In the genomic region with DNA sequence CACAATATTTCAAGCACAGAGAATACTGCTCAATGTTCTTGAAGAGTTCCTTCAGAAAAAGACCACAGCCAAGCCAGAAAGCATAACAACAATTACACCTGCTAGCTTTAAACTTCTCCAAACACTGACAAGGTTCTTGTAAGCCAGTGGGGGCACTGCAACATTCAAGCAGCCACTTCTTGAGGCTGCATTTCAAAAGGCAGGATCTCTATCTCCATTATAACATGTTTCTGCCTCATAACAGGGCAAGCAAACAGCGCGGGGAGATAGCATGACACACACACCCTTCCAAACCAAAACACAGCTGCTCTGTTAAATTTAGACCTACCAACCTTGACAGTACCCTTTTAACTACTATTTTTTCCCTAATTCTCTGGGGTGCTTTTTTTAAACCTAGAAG, we compare ENCODE assay signal across 8 cellular contexts. TPM values are rescaled to one million over a fixed set of nuclear protein-coding genes. Genes with fewer than 3 reads are reported as not detected.
DNase-seq lines count a peak whose midpoint lies in the region; ATAC-seq, FAIRE-seq and TF ChIP-seq lines count a peak whose summit lies in the region.

No MANE protein-coding gene starts in this region.

- FAIRE-seq in K562 (lab: Jason Lieb, UNC) = peak; percentile 66

- H3K27ac ChIP-seq in K562 (ENCODE audit: extremely low read depth, low read depth, low read length) = no peak overlapping the region
- no peak overlapping the region for H3K27ac ChIP-seq in right lobe of liver

- H3K4me3 Mint-ChIP-seq in progenitor cell of endocrine pancreas (ENCODE audit: low read depth) = no peak overlapping the region
- H3K4me3 Mint-ChIP-seq in activated T-helper 1 cell treated with anti-CD3 and anti-CD28 coated beads, Interleukin-12 subunit alpha, Interleukin-12 subunit beta, Interleukin-2, Interleukin-4 antibody, amounts not matched to agents 30 ng/mL and 10 ng/mL and 1 ng/mL, durations not matched to agents 14 hours and 24 hours and 36 hours = no peak overlapping the region

- in situ Hi-C loops in K562 (cut with MboI) = no loop called here

- H3K27me3 ChIP-seq in K562 (ENCODE audit: control insufficient read depth in 2 of 2, insufficient read depth in 2 of 2, low read length in 2 of 2) (no peaks in the 10 kb centered on the region), right lobe of liver (no peaks in the 10 kb centered on the region)

- no peak for DNase-seq in GM12864 (ENCODE audit: low read depth)
- DNase-seq in LNCaP clone FGC (ENCODE audit: low read depth) = no peak
- peak in 2 of 4 experiments; percentile 70 to 81 for DNase-seq in K562 (ENCODE audit: extremely low read depth in 1 of 4, low spot score in 3 of 4)
- no peak for DNase-seq in progenitor cell of endocrine pancreas (ENCODE audit: low spot score, unreplicated experiment)
- no peak for DNase-seq in right lobe of liver
- no peak for DNase-seq in COLO668 (lab: John Stamatoyannopoulos, UW; ENCODE audit: unreplicated experiment)
- DNase-seq in activated T-helper 1 cell treated with anti-CD3 and anti-CD28 coated beads, Interleukin-12 subunit alpha, Interleukin-12 subunit beta, Interleukin-2, Interleukin-4 antibody, amounts not matched to agents 30 ng/mL and 10 ng/mL and 1 ng/mL, durations not matched to agents 14 hours and 24 hours and 36 hours (ENCODE audit: low spot score) = no peak

- no peaks in the 10 kb centered on the region for H3K9me3 Mint-ChIP-seq in progenitor cell of endocrine pancreas (ENCODE audit: low read depth)
- H3K9me3 Mint-ChIP-seq in activated T-helper 1 cell treated with anti-CD3 and anti-CD28 coated beads, Interleukin-12 subunit alpha, Interleukin-12 subunit beta, Interleukin-2, Interleukin-4 antibody, amounts not matched to agents 30 ng/mL and 10 ng/mL and 1 ng/mL, durations not matched to agents 14 hours and 24 hours and 36 hours = no peaks in the 10 kb centered on the region

- 5% methylated on average over 2 of the region's 2 CpGs for WGBS in K562 (ENCODE audit: insufficient coverage, low coverage, missing lambda C conversion rate)
- WGBS in right lobe of liver (ENCODE audit: insufficient coverage, low coverage, low lambda C conversion rate, missing lambda C conversion rate) = 80% methylated on average over 1 of the region's 2 CpGs

- BruUV-seq in K562 (replicated peaks; lab: Mats Ljungman, UMichigan) = no TSS peak

- H3K79me2 ChIP-seq in K562 (ENCODE audit: control insufficient read depth, insufficient read depth, low read length) = peaks cover 90% of the 10 kb centered on the region

- H3K4me2 ChIP-seq in K562 (ENCODE audit: insufficient read depth, low read length) = no peak overlapping the region

- H3K27me3 Mint-ChIP-seq in progenitor cell of endocrine pancreas = no peaks in the 10 kb centered on the region
- no peaks in the 10 kb centered on the region for H3K27me3 Mint-ChIP-seq in activated T-helper 1 cell treated with anti-CD3 and anti-CD28 coated beads, Interleukin-12 subunit alpha, Interleukin-12 subunit beta, Interleukin-2, Interleukin-4 antibody, amounts not matched to agents 30 ng/mL and 10 ng/mL and 1 ng/mL, durations not matched to agents 14 hours and 24 hours and 36 hours (ENCODE audit: insufficient read depth)

- POLR2A ChIA-PET in K562 (lab: Yijun Ruan, JAX) = interaction anchor here (0.6 to 1.9 kb wide), 8 partner anchors 9 to 172 kb away, joined by 3 to 8 read pairs (median 4); no protein-coding TSS in a partner anchor

- H3K4me1 ChIP-seq in K562 (replicated peaks in 1 of 2; ENCODE audit: control insufficient read depth in 2 of 2, insufficient read depth in 2 of 2, low read length in 2 of 2) (peaks cover 0 to 16% of the 10 kb centered on the region in 2 experiments; a peak in 2 of 5 replicates), right lobe of liver (peaks cover 0 to 6% (median 3%) of the 10 kb centered on the region in 4 donors)

- TF ChIP-seq POLR2A in K562 (conservative IDR thresholded peaks at IDR 0.05) = no peak
- no peak for TF ChIP-seq POLR2A in right lobe of liver (IDR thresholded peaks at IDR 0.05)

- H3K9me3 ChIP-seq in K562 (replicated peaks; ENCODE audit: control insufficient read depth, insufficient read depth, low read depth, low read length) = no peaks in the 10 kb centered on the region
- no peaks in the 10 kb centered on the region for H3K9me3 ChIP-seq in right lobe of liver

- intact Hi-C loops in K562 (cut with micrococcal nuclease) (no loop called here), right lobe of liver (cut with DNase I) (no loop called here)
- intact Hi-C loops in activated T-helper 1 cell treated with anti-CD3 and anti-CD28 coated beads, Interleukin-12 subunit alpha, Interleukin-12 subunit beta, Interleukin-2, Interleukin-4 antibody, amounts not matched to agents 30 ng/mL and 10 ng/mL and 1 ng/mL, durations not matched to agents 14 hours and 24 hours and 36 hours (cut with micrococcal nuclease) = no loop called here

- TF ChIP-seq CTCF in GM12864 (IDR thresholded peaks at IDR 0.05; ENCODE audit: low read depth, low read length, missing control alignments) (peak; percentile 37), LNCaP clone FGC (IDR thresholded peaks at IDR 0.05; ENCODE audit: control insufficient read depth, extremely low read depth, insufficient read depth) (peak; percentile 42), K562 (IDR thresholded peaks at IDR 0.05 in 2 of 3, conservative IDR thresholded peaks at IDR 0.05 in 1 of 3; ENCODE audit: insufficient read depth in 2 of 3, low read depth in 1 of 3, low read length in 3 of 3) (peak; percentile 56 to 69 (median 67)), progenitor cell of endocrine pancreas (IDR thresholded peaks at IDR 0.05; ENCODE audit: unreplicated experiment) (peak; percentile 46), right lobe of liver (IDR thresholded peaks at IDR 0.05) (peak in 1 of 4 donors; percentile 14)

- H2AFZ ChIP-seq in K562 (ENCODE audit: low read depth, low read length) = no peak overlapping the region

- no peak overlapping the region for H3K27ac Mint-ChIP-seq in progenitor cell of endocrine pancreas
- H3K27ac Mint-ChIP-seq in activated T-helper 1 cell treated with anti-CD3 and anti-CD28 coated beads, Interleukin-12 subunit alpha, Interleukin-12 subunit beta, Interleukin-2, Interleukin-4 antibody, amounts not matched to agents 30 ng/mL and 10 ng/mL and 1 ng/mL, durations not matched to agents 14 hours and 24 hours and 36 hours = no peak overlapping the region

- H3K36me3 ChIP-seq in K562 (ENCODE audit: control insufficient read depth, insufficient read depth, low read length) = peaks cover 27% of the 10 kb centered on the region
- no peaks in the 10 kb centered on the region for H3K36me3 ChIP-seq in right lobe of liver

- no peak overlapping the region for H3K9ac ChIP-seq in K562 (ENCODE audit: insufficient read depth in 1 of 2, low read depth in 2 of 2, low read length in 2 of 2)

- H3K4me3 ChIP-seq in GM12864 (ENCODE audit: low read depth, low read length) = no peak overlapping the region
- no peak overlapping the region for H3K4me3 ChIP-seq in LNCaP clone FGC (ENCODE audit: low read depth, low read length)
- no peak overlapping the region for H3K4me3 ChIP-seq in K562
- H3K4me3 ChIP-seq in right lobe of liver = no peak overlapping the region

- ATAC-seq in K562 = peak; percentile 98
- ATAC-seq in right lobe of liver = no peak
- ATAC-seq in HG03521 (IDR thresholded peaks at IDR 0.05; ENCODE audit: unreplicated experiment) = no peak

- no peaks in the 10 kb centered on the region for H3K9me1 ChIP-seq in K562 (ENCODE audit: control insufficient read depth, insufficient read depth, low read length)

- peaks cover 21% of the 10 kb centered on the region for H4K20me1 ChIP-seq in K562 (replicated peaks; ENCODE audit: control insufficient read depth, insufficient read depth, low read length)

- peak; percentile 39 to 42 for TF ChIP-seq RAD21 in K562 (CRISPR knock-in tag; conservative IDR thresholded peaks at IDR 0.05 in 1 of 2, IDR thresholded peaks at IDR 0.05 in 1 of 2)

- H3K36me3 Mint-ChIP-seq in progenitor cell of endocrine pancreas (ENCODE audit: insufficient read depth) = peaks cover 3% of the 10 kb centered on the region
- peaks cover 3% of the 10 kb centered on the region for H3K36me3 Mint-ChIP-seq in activated T-helper 1 cell treated with anti-CD3 and anti-CD28 coated beads, Interleukin-12 subunit alpha, Interleukin-12 subunit beta, Interleukin-2, Interleukin-4 antibody, amounts not matched to agents 30 ng/mL and 10 ng/mL and 1 ng/mL, durations not matched to agents 14 hours and 24 hours and 36 hours (ENCODE audit: low read depth)

- peaks cover 15% of the 10 kb centered on the region for H3K4me1 Mint-ChIP-seq in progenitor cell of endocrine pancreas (ENCODE audit: low read depth)
- no peaks in the 10 kb centered on the region for H3K4me1 Mint-ChIP-seq in activated T-helper 1 cell treated with anti-CD3 and anti-CD28 coated beads, Interleukin-12 subunit alpha, Interleukin-12 subunit beta, Interleukin-2, Interleukin-4 antibody, amounts not matched to agents 30 ng/mL and 10 ng/mL and 1 ng/mL, durations not matched to agents 14 hours and 24 hours and 36 hours (ENCODE audit: low read depth)

- no peak; the same call in 1 of the 2 replicates for TF ChIP-seq EP300 in K562 (IDR thresholded peaks at IDR 0.05; ENCODE audit: low read length)

- CTCF ChIA-PET in K562 (lab: Yijun Ruan, JAX; ENCODE audit: low intra/inter-chr PET ratio) = no interaction called here

RNA-seq across cellular contexts. Expression of gene CHCHD3, which starts 30.8 kb away (rescaled TPM):
- total RNA-seq in K562 (2011; cell fraction: chromatin; rRNA removed; ENCODE audit: low replicate concordance) = 87.4 and 161 TPM in 2 replicates
- total RNA-seq in K562 (2011; cell fraction: nucleolus; rRNA removed) = 66.5 and 86.1 TPM in 2 replicates
- 95.3 and 156 TPM in 2 replicates for total RNA-seq in K562 (2011; cell fraction: nucleoplasm; rRNA removed)
- total RNA-seq in K562 (2014; rRNA removed) = 254 and 266 TPM in 2 replicates
- total RNA-seq in K562 (2014; rRNA removed; fragmentation: Illumina TruSeq; extraction: Trizol) = 238 and 252 TPM in 2 replicates
- 230 and 245 TPM in 2 replicates for total RNA-seq in K562 (2015; rRNA removed; fragmentation: Illumina TruSeq; extraction: Trizol)
- total RNA-seq in K562 (2021) = 170 and 177 TPM in 2 replicates
- 204 and 232 TPM in 2 replicates for polyA plus RNA-seq in K562 (2011; rRNA removed)
- polyA plus RNA-seq in K562 (2011; cell fraction: cytosol; rRNA removed) = 61.4 and 114 TPM in 2 replicates
- polyA plus RNA-seq in K562 (2011; cell fraction: nucleus; rRNA removed) = 42.6 and 86.9 TPM in 2 replicates
- polyA plus RNA-seq in K562 (2012) = 158 and 160 TPM in 2 replicates
- 219 and 279 TPM in 2 replicates for polyA plus RNA-seq in K562 (2014; fragmentation: Illumina TruSeq; extraction: Trizol)
- 100 to 1,000 TPM in 1 of 2 experiments, 10 to 100 TPM in 1; 66.2 to 110 TPM for polyA plus RNA-seq in K562 (2014; fragmentation: Nextera tagmentation; extraction: Ambion mirVana)
- 157 and 165 TPM in 2 replicates for polyA plus RNA-seq in K562 (2014; rRNA removed)
- 272 and 340 TPM in 2 replicates for polyA minus RNA-seq in K562 (2011; rRNA and poly(A)+ RNA removed)
- polyA minus RNA-seq in K562 (2011; cell fraction: cytosol; rRNA and poly(A)+ RNA removed) = 147 and 159 TPM in 2 replicates
- polyA minus RNA-seq in K562 (2011; cell fraction: nucleus; rRNA and poly(A)+ RNA removed) = 90.2 and 142 TPM in 2 replicates
- 66.0 and 67.3 TPM in 2 replicates for total RNA-seq in progenitor cell of endocrine pancreas
- 10 to 100 TPM; 16.5 to 42.6 (median 21.6) TPM for total RNA-seq in right lobe of liver
- 69.9 and 76.8 TPM in 2 replicates for total RNA-seq in activated T-helper 1 cell treated with anti-CD3 and anti-CD28 coated beads, Interleukin-12 subunit alpha, Interleukin-12 subunit beta, Interleukin-2, Interleukin-4 antibody, amounts not matched to agents 30 ng/mL and 10 ng/mL and 1 ng/mL, durations not matched to agents 14 hours and 24 hours and 36 hours
